Comparison of ENCODE assay signal across 12 cellular contexts in the genomic region with DNA sequence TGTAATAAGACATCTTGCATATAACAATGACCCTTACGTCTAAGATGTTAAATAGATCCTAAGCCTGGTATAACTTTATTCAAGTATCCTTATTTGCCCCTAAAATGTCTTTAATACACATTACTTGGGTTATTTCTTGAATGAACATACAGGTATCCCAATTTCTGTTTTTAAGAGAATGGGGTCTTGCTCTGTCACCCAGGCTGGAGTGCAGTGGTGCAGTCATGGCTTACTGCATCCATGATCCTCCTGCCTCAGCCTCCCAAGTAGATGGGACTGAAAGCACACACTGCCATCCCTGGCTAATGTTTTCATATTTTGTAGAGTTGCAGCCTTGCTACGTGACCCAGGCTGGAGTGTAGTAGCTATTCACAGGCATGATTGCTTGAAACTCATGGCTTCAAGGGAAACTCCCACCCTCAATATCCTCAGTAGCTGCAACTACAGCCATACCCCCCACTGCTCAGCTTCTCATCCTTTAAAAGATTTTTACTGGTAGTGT. TPM values are rescaled to one million over a fixed set of nuclear protein-coding genes. Genes with fewer than 3 reads are reported as not detected.
DNase-seq lines count a peak whose midpoint lies in the region; ATAC-seq, FAIRE-seq and TF ChIP-seq lines count a peak whose summit lies in the region.
"Had no signal": no experiment of that assay in that cellular context is flagged by ENCODE, and none has a peak within 500 bp of the region (broad histone marks: within the 10 kb centered on the region; RNA-seq: fewer than 3 reads in every experiment).

No MANE protein-coding gene starts in this region.

- no TSS peak for BruUV-seq in IMR-90 (replicated peaks; lab: Mats Ljungman, UMichigan)
- BruUV-seq in GM12878 (replicated peaks; lab: Mats Ljungman, UMichigan): no TSS peak

- peaks cover 52% of the 10 kb centered on the region for H3K79me2 ChIP-seq in GM12878 (ENCODE audit: control insufficient read depth, insufficient read depth, low read length)

- RAD21 ChIA-PET in GM12878 (lab: Charles Lee; ENCODE audit: unreplicated experiment): no interaction called here

- H2AFZ ChIP-seq in IMR-90 (replicated peaks; ENCODE audit: low read length, poor library complexity) (no peak overlapping the region), GM12878 (ENCODE audit: control insufficient read depth, low read depth, low read length) (no peak overlapping the region)

- H3K4me3 ChIP-seq in IMR-90 (ENCODE audit: insufficient read depth, low read depth, low read length): no peak overlapping the region
- H3K4me3 ChIP-seq in GM12878: no peak overlapping the region
- peak overlapping the region in 1 of 2 experiments; percentile 52 for H3K4me3 ChIP-seq in neutrophil (ENCODE audit: low read depth in 1 of 2, low read length in 1 of 2)
- no peak overlapping the region for H3K4me3 ChIP-seq in mucosa of descending colon

- in situ Hi-C loops in IMR-90 (cut with MboI; ENCODE audit: low sequenced_read_pairs): no loop called here
- in situ Hi-C loops in GM12878 (cut with MboI): no loop called here

- H3K56ac ChIP-seq in IMR-90 (ENCODE audit: extremely low read depth, insufficient read depth, low read length): no peak overlapping the region

- no peak overlapping the region for H2AK9ac ChIP-seq in IMR-90 (replicated peaks; ENCODE audit: low read depth, low read length, poor library complexity)

- CTCF ChIA-PET in IMR-90 (lab: Yijun Ruan, JAX): no interaction called here
- CTCF ChIA-PET in GM12878 (lab: Yijun Ruan, JAX): interaction anchor here (0.6 kb wide), 1 partner anchor 92 kb away, joined by 4 read pairs; no protein-coding TSS in a partner anchor

- H3K4me1 ChIP-seq in IMR-90 (ENCODE audit: control insufficient read depth, insufficient read depth, low read length): peaks cover 8% of the 10 kb centered on the region
- H3K4me1 ChIP-seq in GM12878 (ENCODE audit: control insufficient read depth, insufficient read depth, low read length): peaks cover 12% of the 10 kb centered on the region
- H3K4me1 ChIP-seq in neutrophil (ENCODE audit: control insufficient read depth in 1 of 2, insufficient read depth in 1 of 2, low read depth in 1 of 2, low read length in 1 of 2): peaks cover 50 to 55% of the 10 kb centered on the region in 2 experiments
- H3K4me1 ChIP-seq in mucosa of descending colon (ENCODE audit: low read depth): peaks cover 7% of the 10 kb centered on the region

- H3K4me2 ChIP-seq in IMR-90 (ENCODE audit: low read depth, low read length) (no peak overlapping the region), GM12878 (ENCODE audit: control insufficient read depth, insufficient read depth) (no peak overlapping the region; the same call in none of the 2 replicates)

- H2BK20ac ChIP-seq in IMR-90 (ENCODE audit: low read depth, low read length): no peak overlapping the region

- H3K4ac ChIP-seq in IMR-90 (ENCODE audit: low read depth, low read length): no peak overlapping the region

- SMC1A ChIA-PET in GM12878 (lab: Charles Lee; ENCODE audit: uncharacterized antibody, unreplicated experiment): no interaction called here

- no peak overlapping the region; a peak in 1 of 4 replicates for H4K8ac ChIP-seq in IMR-90 (ENCODE audit: low read depth in 2 of 2, low read length in 2 of 2)

- no peak overlapping the region for H2AK5ac ChIP-seq in IMR-90 (ENCODE audit: low read depth, low read length)

- no peak for TF ChIP-seq EP300 in GM12878 (IDR thresholded peaks at IDR 0.05; ENCODE audit: borderline replicate concordance in 1 of 2, control insufficient read depth in 1 of 2, low read depth in 2 of 2, low read length in 2 of 2)

- no peak overlapping the region for H2BK15ac ChIP-seq in IMR-90 (ENCODE audit: low read depth, low read length)

- no peak overlapping the region for H3K14ac ChIP-seq in IMR-90 (replicated peaks; ENCODE audit: low read depth, low read length)

- H3K79me1 ChIP-seq in IMR-90 (ENCODE audit: low read depth in 1 of 2, low read length in 2 of 2): peaks cover 30 to 72% of the 10 kb centered on the region in 2 experiments

- H4K20me1 ChIP-seq in IMR-90 (ENCODE audit: insufficient read depth, low read length): peaks cover 90% of the 10 kb centered on the region
- peaks cover 27% of the 10 kb centered on the region for H4K20me1 ChIP-seq in GM12878 (ENCODE audit: control insufficient read depth, insufficient read depth)

- dilution Hi-C loops in IMR-90 (cut with HindIII; ENCODE audit: low sequenced_read_pairs, unreplicated experiment): no loop called here

- TF ChIP-seq POLR2A in IMR-90 (IDR thresholded peaks at IDR 0.05; ENCODE audit: low read depth, low read length) (0 out of 2 replicates have a peak, but pooled peaks have one; percentile 47), GM12878 (IDR thresholded peaks at IDR 0.05; ENCODE audit: low read depth, low read length) (no peak; the same call in none of the 2 replicates)

- H2BK120ac ChIP-seq in IMR-90 (ENCODE audit: low read depth, low read length): no peak overlapping the region

- FAIRE-seq in GM12878 (lab: Jason Lieb, UNC): no peak

- H3K23ac ChIP-seq in IMR-90 (ENCODE audit: low read depth, low read length): no peak overlapping the region

- ATAC-seq in IMR-90 (ENCODE audit: low read depth): no peak; the same call in 1 of the 2 replicates
- no peak for ATAC-seq in GM12878
- ATAC-seq in mucosa of descending colon: no peak

- TF ChIP-seq RAD21 in IMR-90 (IDR thresholded peaks at IDR 0.05; ENCODE audit: low read length) (no peak), GM12878 (IDR thresholded peaks at IDR 0.05; ENCODE audit: insufficient read depth, low read depth, low read length) (no peak)

- WGBS in IMR-90 (ENCODE audit: extremely low coverage in 2 of 2, insufficient read length in 1 of 2), 2 experiments: no CpG with 5 or more reads among the region's 2 CpGs
- WGBS in GM12878 (ENCODE audit: insufficient coverage, insufficient replicate concordance, low lambda C conversion rate, missing lambda C conversion rate): 100% methylated on average over 2 of the region's 2 CpGs

- H3K27ac ChIP-seq in IMR-90 (ENCODE audit: insufficient read depth, low read length) (peak overlapping the region; percentile 32; the same call in 1 of the 2 replicates), GM12878 (ENCODE audit: control insufficient read depth, insufficient read depth) (no peak overlapping the region), neutrophil (peak overlapping the region; percentile 94)

- H4K5ac ChIP-seq in IMR-90 (ENCODE audit: low read depth, low read length): no peak overlapping the region

- peaks cover 15% of the 10 kb centered on the region for H3K9me3 ChIP-seq in IMR-90 (ENCODE audit: control insufficient read depth, insufficient read depth, low read length)
- peaks cover 28% of the 10 kb centered on the region for H3K9me3 ChIP-seq in GM12878 (replicated peaks; ENCODE audit: control insufficient read depth, insufficient read depth, low read length)
- H3K9me3 ChIP-seq in neutrophil: no peaks in the 10 kb centered on the region
- peaks cover 43% of the 10 kb centered on the region for H3K9me3 ChIP-seq in mucosa of descending colon

- H4K91ac ChIP-seq in IMR-90 (ENCODE audit: insufficient read depth, low read depth, low read length): no peak overlapping the region

- H3K27me3 ChIP-seq in IMR-90 (ENCODE audit: control insufficient read depth, insufficient read depth, low read length): no peaks in the 10 kb centered on the region
- no peaks in the 10 kb centered on the region for H3K27me3 ChIP-seq in GM12878 (replicated peaks in 1 of 2; ENCODE audit: control insufficient read depth in 2 of 2, insufficient read depth in 2 of 2, low read length in 1 of 2)
- no peaks in the 10 kb centered on the region for H3K27me3 ChIP-seq in neutrophil

- TF ChIP-seq CTCF in IMR-90 (conservative IDR thresholded peaks at IDR 0.05; ENCODE audit: low read depth, low read length): no peak
- no peak for TF ChIP-seq CTCF in GM12878 (IDR thresholded peaks at IDR 0.05 in 2 of 3, conservative IDR thresholded peaks at IDR 0.05 in 1 of 3; ENCODE audit: control insufficient read depth in 2 of 3, extremely low read depth in 1 of 3, insufficient read depth in 1 of 3, low read depth in 3 of 3, low read length in 3 of 3)
- no peak for TF ChIP-seq CTCF in neutrophil (IDR thresholded peaks at IDR 0.05)
- no peak for TF ChIP-seq CTCF in mucosa of descending colon (IDR thresholded peaks at IDR 0.05)

- POLR2A ChIA-PET in IMR-90 (lab: Charles Lee; ENCODE audit: unreplicated experiment) (no interaction called here), GM12878 (lab: Charles Lee) (interaction anchor here (0.6 kb wide), 1 partner anchor 20 kb away, joined by 3 read pairs; no protein-coding TSS in a partner anchor)

- peaks cover 14% of the 10 kb centered on the region for H3K9me1 ChIP-seq in IMR-90 (ENCODE audit: insufficient read depth, low read length)

- H3K9ac ChIP-seq in IMR-90 (ENCODE audit: low read depth, low read length) (no peak overlapping the region), GM12878 (ENCODE audit: control insufficient read depth, insufficient read depth, low read length) (no peak overlapping the region)

- DNase-seq in DMS 273 (lab: John Stamatoyannopoulos, UW; ENCODE audit: unreplicated experiment): peak; percentile 61
- DNase-seq in DMS 273 treated with DMSO at 0.1 percent for 48 hours (lab: John Stamatoyannopoulos, UW): no peak
- DNase-seq in IMR-90: no peak
- DNase-seq in GM12878 (ENCODE audit: low read depth, low spot score): no peak
- DNase-seq in NCI-H1436 (lab: John Stamatoyannopoulos, UW): no peak
- DNase-seq in stimulated activated CD4-positive, alpha-beta T cell treated with anti-CD3 and anti-CD28 coated beads, Interleukin-2, amount 100 ng/mL, for 48 hours: no peak
- DNase-seq in mucosa of descending colon: no peak
- DNase-seq: 8988T, amygdala, head of caudate nucleus, NCI-H524 treated with DMSO at 0.1 percent for 48 hours had no signal

- H3K36me3 ChIP-seq in IMR-90 (ENCODE audit: control insufficient read depth, insufficient read depth, low read length) (peaks cover 74% of the 10 kb centered on the region), GM12878 (ENCODE audit: control insufficient read depth in 2 of 2, insufficient read depth in 2 of 2, low read length in 1 of 2) (peaks cover 39 to 60% of the 10 kb centered on the region in 2 experiments), neutrophil (peaks cover 99% of the 10 kb centered on the region), mucosa of descending colon (ENCODE audit: low read depth) (peaks cover 47% of the 10 kb centered on the region)

- H2BK5ac ChIP-seq in IMR-90 (ENCODE audit: low read depth, low read length, poor library complexity, severe bottlenecking): peak overlapping the region; percentile 47

- intact Hi-C loops in IMR-90 (cut with micrococcal nuclease): no loop called here
- intact Hi-C loops in GM12878 (cut with micrococcal nuclease; ENCODE audit: unreplicated experiment): no loop called here
- intact Hi-C loops in mucosa of descending colon (cut with DNase I, micrococcal nuclease): no loop called here

- H3K18ac ChIP-seq in IMR-90 (ENCODE audit: low read depth, low read length): peak overlapping the region; percentile 28

RNA-seq across cellular contexts. Expression of gene ZNFX1, which starts 10.4 kb away (rescaled TPM):
- total RNA-seq in IMR-90 (2012; rRNA removed) (46.7 and 60.9 TPM in 2 replicates), GM12878 (2014; rRNA removed) (31.5 and 32.1 TPM in 2 replicates), GM12878 (2014; rRNA removed; fragmentation: Illumina TruSeq; extraction: Trizol) (26.3 and 27.8 TPM in 2 replicates), GM12878 (2021) (29.8 and 30.6 TPM in 2 replicates), mucosa of descending colon (10 to 100 TPM; 33.6 to 36.4 (median 35.5) TPM)
- polyA plus RNA-seq in IMR-90 (2012; rRNA removed) (8.5 and 10.9 TPM in 2 replicates), GM12878 (2011; rRNA removed) (6.9 and 9.1 TPM in 2 replicates), GM12878 (2014; fragmentation: Illumina TruSeq; extraction: Trizol) (26.4 and 28.5 TPM in 2 replicates), GM12878 (2014; fragmentation: Nextera tagmentation; extraction: Ambion mirVana) (10 to 100 TPM in 1 of 2 experiments, 1 to 10 TPM in 1; 7.4 to 14.6 TPM), GM12878 (2014; rRNA removed) (16.4 and 18.2 TPM in 2 replicates), GM12878 (2016; fragmentation: Nextera tagmentation; extraction: Ambion mirVana) (10 to 100 TPM; 24.9 to 27.2 TPM)
- 4.3 and 5.4 TPM in 2 replicates for polyA plus RNA-seq in IMR-90 (2012; cell fraction: cytosol; rRNA removed)
- 5.7 and 9.9 TPM in 2 replicates for polyA plus RNA-seq in IMR-90 (2012; cell fraction: nucleus; rRNA removed; ENCODE audit: low replicate concordance)
- total RNA-seq in GM12878 (2013; cell fraction: nucleolus; rRNA removed): 51.3 and 51.5 TPM in 2 replicates
- 14.5 TPM for polyA plus RNA-seq in GM12878 (2011; ENCODE audit: low read depth)
- 14.1 and 18.0 TPM in 2 replicates for polyA plus RNA-seq in GM12878 (2011; cell fraction: cytosol; rRNA removed)
- 6.9 and 11.6 TPM in 2 replicates for polyA plus RNA-seq in GM12878 (2011; cell fraction: nucleus; rRNA removed)
- polyA plus RNA-seq in GM12878 (2012): 16.7 and 17.2 TPM in 2 replicates
- polyA minus RNA-seq in GM12878 (2011; rRNA and poly(A)+ RNA removed): 30.2 and 32.8 TPM in 2 replicates
- 14.2 and 16.9 TPM in 2 replicates for polyA minus RNA-seq in GM12878 (2011; cell fraction: cytosol; rRNA and poly(A)+ RNA removed)
- polyA minus RNA-seq in GM12878 (2011; cell fraction: nucleus; rRNA and poly(A)+ RNA removed): 15.8 and 18.1 TPM in 2 replicates
